In genomic region chr17:61595418-61595817, GRCh38 we compare ENCODE assay signal across 1 cellular context.
TF ChIP-seq lines count a peak whose summit lies in the region.

No MANE protein-coding gene starts in this region.

TF ChIP-seq in GM12878, 131 proteins besides CTCF, POLR2A, EP300 and RAD21 (continued from another document):
- TF ChIP-seq, protein P1, sequence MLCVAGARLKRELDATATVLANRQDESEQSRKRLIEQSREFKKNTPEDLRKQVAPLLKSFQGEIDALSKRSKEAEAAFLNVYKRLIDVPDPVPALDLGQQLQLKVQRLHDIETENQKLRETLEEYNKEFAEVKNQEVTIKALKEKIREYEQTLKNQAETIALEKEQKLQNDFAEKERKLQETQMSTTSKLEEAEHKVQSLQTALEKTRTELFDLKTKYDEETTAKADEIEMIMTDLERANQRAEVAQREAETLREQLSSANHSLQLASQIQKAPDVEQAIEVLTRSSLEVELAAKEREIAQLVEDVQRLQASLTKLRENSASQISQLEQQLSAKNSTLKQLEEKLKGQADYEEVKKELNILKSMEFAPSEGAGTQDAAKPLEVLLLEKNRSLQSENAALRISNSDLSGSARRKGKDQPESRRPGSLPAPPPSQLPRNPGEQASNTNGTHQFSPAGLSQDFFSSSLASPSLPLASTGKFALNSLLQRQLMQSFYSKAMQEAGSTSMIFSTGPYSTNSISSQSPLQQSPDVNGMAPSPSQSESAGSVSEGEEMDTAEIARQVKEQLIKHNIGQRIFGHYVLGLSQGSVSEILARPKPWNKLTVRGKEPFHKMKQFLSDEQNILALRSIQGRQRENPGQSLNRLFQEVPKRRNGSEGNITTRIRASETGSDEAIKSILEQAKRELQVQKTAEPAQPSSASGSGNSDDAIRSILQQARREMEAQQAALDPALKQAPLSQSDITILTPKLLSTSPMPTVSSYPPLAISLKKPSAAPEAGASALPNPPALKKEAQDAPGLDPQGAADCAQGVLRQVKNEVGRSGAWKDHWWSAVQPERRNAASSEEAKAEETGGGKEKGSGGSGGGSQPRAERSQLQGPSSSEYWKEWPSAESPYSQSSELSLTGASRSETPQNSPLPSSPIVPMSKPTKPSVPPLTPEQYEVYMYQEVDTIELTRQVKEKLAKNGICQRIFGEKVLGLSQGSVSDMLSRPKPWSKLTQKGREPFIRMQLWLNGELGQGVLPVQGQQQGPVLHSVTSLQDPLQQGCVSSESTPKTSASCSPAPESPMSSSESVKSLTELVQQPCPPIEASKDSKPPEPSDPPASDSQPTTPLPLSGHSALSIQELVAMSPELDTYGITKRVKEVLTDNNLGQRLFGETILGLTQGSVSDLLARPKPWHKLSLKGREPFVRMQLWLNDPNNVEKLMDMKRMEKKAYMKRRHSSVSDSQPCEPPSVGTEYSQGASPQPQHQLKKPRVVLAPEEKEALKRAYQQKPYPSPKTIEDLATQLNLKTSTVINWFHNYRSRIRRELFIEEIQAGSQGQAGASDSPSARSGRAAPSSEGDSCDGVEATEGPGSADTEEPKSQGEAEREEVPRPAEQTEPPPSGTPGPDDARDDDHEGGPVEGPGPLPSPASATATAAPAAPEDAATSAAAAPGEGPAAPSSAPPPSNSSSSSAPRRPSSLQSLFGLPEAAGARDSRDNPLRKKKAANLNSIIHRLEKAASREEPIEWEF (IDR thresholded peaks at IDR 0.05; ENCODE audit: insufficient replicate concordance, low read depth, low read length): no peak
- no peak for TF ChIP-seq IRF4 (IDR thresholded peaks at IDR 0.05; ENCODE audit: low read depth, low read length)
- no peak for TF ChIP-seq BCLAF1 (IDR thresholded peaks at IDR 0.05)
- no peak for TF ChIP-seq IKZF1 (conservative IDR thresholded peaks at IDR 0.05)
TF ChIP-seq in GM12878: peak in this region for 2.
